In genomic region chr17:1078831-1079561, GRCh38 we compare ENCODE assay signal across 14 cellular contexts.
A peak's percentile ranks its signal among the peaks of the same experiment; 100 is the strongest.
DNase-seq lines count a peak whose midpoint lies in the region; ATAC-seq, FAIRE-seq and TF ChIP-seq lines count a peak whose summit lies in the region.
"Had no signal": no experiment of that assay in that cellular context is flagged by ENCODE, and none has a peak within 500 bp of the region (broad histone marks: within the 10 kb centered on the region; RNA-seq: fewer than 3 reads in every experiment).

No MANE protein-coding gene starts in this region.

- intact Hi-C loops in GM12878 (cut with micrococcal nuclease; ENCODE audit: unreplicated experiment) = no loop called here

- no peaks in the 10 kb centered on the region for H3K27me3 ChIP-seq in GM12878 (replicated peaks in 1 of 2; ENCODE audit: control insufficient read depth in 2 of 2, insufficient read depth in 2 of 2, low read length in 1 of 2)
- H3K27me3 ChIP-seq in iPS-20b (ENCODE audit: insufficient read depth, low read length) = peaks cover 14% of the 10 kb centered on the region
- H3K27me3 ChIP-seq: gastrocnemius medialis, Peyer's patch had no signal

- H3K9ac ChIP-seq in GM12878 (ENCODE audit: control insufficient read depth, insufficient read depth, low read length) = no peak overlapping the region
- H3K9ac ChIP-seq in iPS-20b (ENCODE audit: low read depth, low read length) = peak overlapping the region; percentile 29; the same call in 1 of the 2 replicates

- H4K20me1 ChIP-seq in GM12878 (ENCODE audit: control insufficient read depth, insufficient read depth) = no peaks in the 10 kb centered on the region

- in situ Hi-C loops in GM12878 (cut with MboI) = no loop called here

- DNase-seq in DMS153 (lab: John Stamatoyannopoulos, UW) = peak; percentile 41
- DNase-seq in NCI-H128 (lab: John Stamatoyannopoulos, UW; ENCODE audit: unreplicated experiment) = peak; percentile 8
- no peak for DNase-seq in GM12878 (ENCODE audit: low read depth, low spot score)
- no peak for DNase-seq in HCEC 1CT
- no peak for DNase-seq in T-helper 1 cell
- no peak for DNase-seq in NCI-H146 treated with DMSO at 0.1 percent for 48 hours (lab: John Stamatoyannopoulos, UW; ENCODE audit: unreplicated experiment)
- DNase-seq in NCI-H1105 treated with DMSO at 0.1 percent for 48 hours (lab: John Stamatoyannopoulos, UW) = no peak
- DNase-seq: activated naive CD8-positive, alpha-beta T cell treated with anti-CD3 and anti-CD28 coated beads, Interleukin-2, amount 50 U/mL, for 24 hours; gastrocnemius medialis; NCI-H1105; stimulated activated CD4-positive, alpha-beta T cell treated with anti-CD3 and anti-CD28 coated beads, Interleukin-2, amount 100 ng/mL, for 24 hours; stimulated activated naive CD4-positive, alpha-beta T cell had no signal

- no peak overlapping the region for H3K4me3 ChIP-seq in GM12878
- peak overlapping the region; percentile 53; the same call in 1 of the 2 replicates for H3K4me3 ChIP-seq in iPS-20b (ENCODE audit: low read length)
- H3K4me3 ChIP-seq: gastrocnemius medialis, Peyer's patch had no signal

- no peaks in the 10 kb centered on the region for H3K79me2 ChIP-seq in GM12878 (ENCODE audit: control insufficient read depth, insufficient read depth, low read length)

- TF ChIP-seq RAD21 in GM12878 (IDR thresholded peaks at IDR 0.05; ENCODE audit: insufficient read depth, low read depth, low read length) = no peak

- no peak overlapping the region for H3K4me2 ChIP-seq in GM12878 (ENCODE audit: control insufficient read depth, insufficient read depth)

- ATAC-seq in GM12878 = no peak
- ATAC-seq: activated naive CD8-positive, alpha-beta T cell treated with anti-CD3 and anti-CD28 coated beads, Interleukin-2, amount 50 U/mL, for 24 hours; gastrocnemius medialis had no signal

- H3K9me3 ChIP-seq in GM12878 (replicated peaks; ENCODE audit: control insufficient read depth, insufficient read depth, low read length) (no peaks in the 10 kb centered on the region), iPS-20b (ENCODE audit: insufficient read depth, low read depth, low read length) (no peaks in the 10 kb centered on the region)
- H3K9me3 ChIP-seq: gastrocnemius medialis, Peyer's patch had no signal

- CTCF ChIA-PET in GM12878 (lab: Yijun Ruan, JAX) = no interaction called here

- SMC1A ChIA-PET in GM12878 (lab: Charles Lee; ENCODE audit: uncharacterized antibody, unreplicated experiment) = no interaction called here

- TF ChIP-seq POLR2A in GM12878 (IDR thresholded peaks at IDR 0.05; ENCODE audit: low read depth, low read length) = peak; percentile 53; the same call in 1 of the 2 replicates

- H2AFZ ChIP-seq in GM12878 (ENCODE audit: control insufficient read depth, low read depth, low read length) = no peak overlapping the region

- no peak for TF ChIP-seq CTCF in GM12878 (IDR thresholded peaks at IDR 0.05 in 2 of 3, conservative IDR thresholded peaks at IDR 0.05 in 1 of 3; ENCODE audit: control insufficient read depth in 2 of 3, extremely low read depth in 1 of 3, insufficient read depth in 1 of 3, low read depth in 3 of 3, low read length in 3 of 3)

- POLR2A ChIA-PET in GM12878 (lab: Charles Lee) = no interaction called here

- no peak for FAIRE-seq in GM12878 (lab: Jason Lieb, UNC)

- H3K27ac ChIP-seq in GM12878 (ENCODE audit: control insufficient read depth, insufficient read depth) (no peak overlapping the region), iPS-20b (ENCODE audit: low read length) (no peak overlapping the region)
- H3K27ac ChIP-seq: gastrocnemius medialis had no signal

- TF ChIP-seq EP300 in GM12878 (IDR thresholded peaks at IDR 0.05; ENCODE audit: borderline replicate concordance in 1 of 2, control insufficient read depth in 1 of 2, low read depth in 2 of 2, low read length in 2 of 2) = no peak

- no TSS peak for BruUV-seq in GM12878 (replicated peaks; lab: Mats Ljungman, UMichigan)

- WGBS in GM12878 (ENCODE audit: insufficient coverage, insufficient replicate concordance, low lambda C conversion rate, missing lambda C conversion rate) = 89% methylated on average over 33 of the region's 43 CpGs

- H3K36me3 ChIP-seq in GM12878 (ENCODE audit: control insufficient read depth in 2 of 2, insufficient read depth in 2 of 2, low read length in 1 of 2) = peaks cover 9 to 19% of the 10 kb centered on the region in 2 experiments; a peak in 3 of 4 replicates
- H3K36me3 ChIP-seq in iPS-20b (ENCODE audit: insufficient read depth, low read depth, low read length) = no peaks in the 10 kb centered on the region

- H3K4me1 ChIP-seq in GM12878 (ENCODE audit: control insufficient read depth, insufficient read depth, low read length) (no peaks in the 10 kb centered on the region), iPS-20b (ENCODE audit: insufficient read depth, low read length) (peaks cover 7% of the 10 kb centered on the region)

- RAD21 ChIA-PET in GM12878 (lab: Charles Lee; ENCODE audit: unreplicated experiment) = no interaction called here

TF ChIP-seq in GM12878, 131 proteins besides CTCF, POLR2A, EP300 and RAD21:
- peak; percentile 77; the same call in 1 of the 2 replicates for TF ChIP-seq TCF3 (IDR thresholded peaks at IDR 0.05; ENCODE audit: borderline replicate concordance, insufficient read depth, low read depth, low read length)
- no peak for TF ChIP-seq PML (IDR thresholded peaks at IDR 0.05; ENCODE audit: low read length)
- peak; percentile 97 for TF ChIP-seq BCL3 (IDR thresholded peaks at IDR 0.05; ENCODE audit: borderline replicate concordance, insufficient read depth, low read depth, low read length, poor library complexity, severe bottlenecking)
- TF ChIP-seq PBX3 (IDR thresholded peaks at IDR 0.05; ENCODE audit: insufficient replicate concordance, low read depth, low read length) = peak; percentile 52
- TF ChIP-seq MYC (IDR thresholded peaks at IDR 0.05; ENCODE audit: insufficient read depth, insufficient read length, insufficient replicate concordance, low read length, severe bottlenecking) = no peak

Comparison
In these comparisons a context has a peak if more than half of its experiments do, and no peak if none do; other contexts are left out.
1. DNase-seq: peak in DMS153 (single experiment) and NCI-H128 (single experiment); none in GM12878 (single experiment), HCEC 1CT (single experiment), T-helper 1 cell (0 of 5), NCI-H146 treated with DMSO at 0.1 percent for 48 hours (single experiment) and NCI-H1105 treated with DMSO at 0.1 percent for 48 hours (single experiment).